ENCODE assay signal across 8 cellular contexts in genomic region chr15:40754574-40754882, GRCh38. TPM values are rescaled to one million over a fixed set of nuclear protein-coding genes. Genes with fewer than 3 reads are reported as not detected.
A peak's percentile ranks its signal among the peaks of the same experiment; 100 is the strongest.
DNase-seq lines count a peak whose midpoint lies in the region; ATAC-seq and TF ChIP-seq lines count a peak whose summit lies in the region.

No MANE protein-coding gene starts in this region.

- peaks cover 6 to 38% of the 10 kb centered on the region in 2 experiments; a peak in 3 of 4 replicates for H3K79me1 ChIP-seq in IMR-90 (ENCODE audit: low read depth in 1 of 2, low read length in 2 of 2)

- intact Hi-C loops in IMR-90 (cut with micrococcal nuclease) (no loop called here), spleen (cut with DNase I; ENCODE audit: low total_unique reads) (no loop called here), posterior vena cava (cut with DNase I) (no loop called here)

- H3K18ac ChIP-seq in IMR-90 (ENCODE audit: low read depth, low read length), result no peak overlapping the region

- H3K27ac ChIP-seq in IMR-90 (ENCODE audit: insufficient read depth, low read length), result peak overlapping the region; percentile 62; the same call in 1 of the 2 replicates
- H3K27ac ChIP-seq in iPS-18a (ENCODE audit: low read length), result no peak overlapping the region
- peak overlapping the region; percentile 70 to 90 (median 82) for H3K27ac ChIP-seq in spleen

- TF ChIP-seq POLR2A in IMR-90 (IDR thresholded peaks at IDR 0.05; ENCODE audit: low read depth, low read length) (no peak), spleen (IDR thresholded peaks at IDR 0.05) (no peak)

- dilution Hi-C loops in IMR-90 (cut with HindIII; ENCODE audit: low sequenced_read_pairs, unreplicated experiment), result no loop called here

- POLR2A ChIA-PET in IMR-90 (lab: Charles Lee; ENCODE audit: unreplicated experiment), result no interaction called here

- H2BK120ac ChIP-seq in IMR-90 (ENCODE audit: low read depth, low read length), result no peak overlapping the region

- no peak overlapping the region for H4K91ac ChIP-seq in IMR-90 (ENCODE audit: insufficient read depth, low read depth, low read length)

- TF ChIP-seq CTCF in IMR-90 (conservative IDR thresholded peaks at IDR 0.05; ENCODE audit: low read depth, low read length) (no peak), spleen (IDR thresholded peaks at IDR 0.05 in 8 of 11, conservative IDR thresholded peaks at IDR 0.05 in 3 of 11) (no peak)

- no peak overlapping the region for H2BK15ac ChIP-seq in IMR-90 (ENCODE audit: low read depth, low read length)

- H4K20me1 ChIP-seq in IMR-90 (ENCODE audit: insufficient read depth, low read length), result no peaks in the 10 kb centered on the region

- peak; percentile 3 for ATAC-seq in GM18868 (IDR thresholded peaks at IDR 0.05; ENCODE audit: unreplicated experiment)
- ATAC-seq in IMR-90 (ENCODE audit: low read depth), result peak; percentile 42
- ATAC-seq in GM18870 (IDR thresholded peaks at IDR 0.05; ENCODE audit: unreplicated experiment), result no peak
- no peak for ATAC-seq in GM19467 (IDR thresholded peaks at IDR 0.05; ENCODE audit: unreplicated experiment)

- peak overlapping the region; percentile 87 to 89; a peak in 3 of 4 replicates for H4K8ac ChIP-seq in IMR-90 (ENCODE audit: low read depth in 2 of 2, low read length in 2 of 2)

- H3K4me2 ChIP-seq in IMR-90 (ENCODE audit: low read depth, low read length), result peak overlapping the region; percentile 100

- H3K4me1 ChIP-seq in IMR-90 (ENCODE audit: control insufficient read depth, insufficient read depth, low read length), result peaks cover 1% of the 10 kb centered on the region; the same call in 1 of the 2 replicates
- H3K4me1 ChIP-seq in adipocyte (ENCODE audit: control insufficient read depth, insufficient read depth, low read length), result peaks cover 10% of the 10 kb centered on the region
- H3K4me1 ChIP-seq in iPS-18a (ENCODE audit: control insufficient read depth, low read depth, low read length), result peaks cover 6% of the 10 kb centered on the region
- H3K4me1 ChIP-seq in spleen, result peaks cover 16 to 43% (median 32%) of the 10 kb centered on the region in 6 donors

- CTCF ChIA-PET in IMR-90 (lab: Yijun Ruan, JAX), result no interaction called here

- no peak overlapping the region for H2BK20ac ChIP-seq in IMR-90 (ENCODE audit: low read depth, low read length)

- DNase-seq in IMR-90 (no peak), adipocyte (ENCODE audit: low read depth) (peak; percentile 58), spleen (peak; percentile 89), posterior vena cava (ENCODE audit: low spot score) (no peak)

- peaks cover 14% of the 10 kb centered on the region for H3K36me3 ChIP-seq in IMR-90 (ENCODE audit: control insufficient read depth, insufficient read depth, low read length)
- H3K36me3 ChIP-seq in adipocyte (ENCODE audit: control insufficient read depth, insufficient read depth, low read length, severe bottlenecking), result peaks cover 21% of the 10 kb centered on the region
- H3K36me3 ChIP-seq in iPS-18a (ENCODE audit: control insufficient read depth, low read depth, low read length), result no peaks in the 10 kb centered on the region
- H3K36me3 ChIP-seq in spleen, result peaks cover 3 to 35% (median 21%) of the 10 kb centered on the region in 6 donors

- BruUV-seq in IMR-90 (replicated peaks; lab: Mats Ljungman, UMichigan), result no TSS peak

- no peaks in the 10 kb centered on the region for H3K27me3 ChIP-seq in IMR-90 (ENCODE audit: control insufficient read depth, insufficient read depth, low read length)
- H3K27me3 ChIP-seq in adipocyte (replicated peaks; ENCODE audit: control insufficient read depth, insufficient read depth, low read length), result no peaks in the 10 kb centered on the region
- H3K27me3 ChIP-seq in iPS-18a (ENCODE audit: control insufficient read depth, insufficient read depth, low read length), result no peaks in the 10 kb centered on the region
- no peaks in the 10 kb centered on the region for H3K27me3 ChIP-seq in spleen (replicated peaks in 1 of 7)

- H2AK5ac ChIP-seq in IMR-90 (ENCODE audit: low read depth, low read length), result no peak overlapping the region; the same call in 1 of the 2 replicates

- peak overlapping the region; percentile 67; the same call in 1 of the 2 replicates for H4K5ac ChIP-seq in IMR-90 (ENCODE audit: low read depth, low read length)

- H3K9me1 ChIP-seq in IMR-90 (ENCODE audit: insufficient read depth, low read length), result no peaks in the 10 kb centered on the region

- H2AK9ac ChIP-seq in IMR-90 (replicated peaks; ENCODE audit: low read depth, low read length, poor library complexity), result peak overlapping the region; percentile 85

- peak overlapping the region; percentile 65 for H3K9ac ChIP-seq in IMR-90 (ENCODE audit: low read depth, low read length)
- H3K9ac ChIP-seq in adipocyte (ENCODE audit: low read length), result peak overlapping the region; percentile 96
- H3K9ac ChIP-seq in iPS-18a (ENCODE audit: low read length), result peak overlapping the region; percentile 96

- H3K4me3 ChIP-seq in IMR-90 (ENCODE audit: insufficient read depth, low read depth, low read length) (peak overlapping the region; percentile 87), adipocyte (ENCODE audit: low read length) (peak overlapping the region; percentile 97), iPS-18a (ENCODE audit: low read length) (peak overlapping the region; percentile 77), spleen (peak overlapping the region; percentile 82 to 96 (median 89))

- in situ Hi-C loops in IMR-90 (cut with MboI; ENCODE audit: low sequenced_read_pairs), result no loop called here

- H3K56ac ChIP-seq in IMR-90 (ENCODE audit: extremely low read depth, insufficient read depth, low read length), result peak overlapping the region; percentile 26; the same call in 1 of the 2 replicates

- H3K23ac ChIP-seq in IMR-90 (ENCODE audit: low read depth, low read length), result peak overlapping the region; percentile 11; the same call in 1 of the 2 replicates

- no peak for TF ChIP-seq RAD21 in IMR-90 (IDR thresholded peaks at IDR 0.05; ENCODE audit: low read length)

- peak overlapping the region; percentile 31; the same call in 1 of the 2 replicates for H3K14ac ChIP-seq in IMR-90 (replicated peaks; ENCODE audit: low read depth, low read length)

- H2AFZ ChIP-seq in IMR-90 (replicated peaks; ENCODE audit: low read length, poor library complexity), result peak overlapping the region; percentile 99

- no peak overlapping the region for H2BK5ac ChIP-seq in IMR-90 (ENCODE audit: low read depth, low read length, poor library complexity, severe bottlenecking)

- no peak overlapping the region for H3K4ac ChIP-seq in IMR-90 (ENCODE audit: low read depth, low read length)

- no peaks in the 10 kb centered on the region for H3K9me3 ChIP-seq in IMR-90 (ENCODE audit: control insufficient read depth, insufficient read depth, low read length)
- no peaks in the 10 kb centered on the region for H3K9me3 ChIP-seq in adipocyte (ENCODE audit: control insufficient read depth, low read length)
- no peaks in the 10 kb centered on the region for H3K9me3 ChIP-seq in iPS-18a (ENCODE audit: control insufficient read depth, low read depth, low read length)
- no peaks in the 10 kb centered on the region for H3K9me3 ChIP-seq in spleen

- 2% methylated on average over 8 of the region's 22 CpGs; no CpG with 5 or more reads in 1 of the 2 experiments for WGBS in IMR-90 (ENCODE audit: extremely low coverage in 2 of 2, insufficient read length in 1 of 2), 2 experiments
- WGBS in spleen, 5 donors, result 0 to 1% (median 0%) methylated on average over 5 to 22 of the region's 22 CpGs

TF ChIP-seq in IMR-90, 13 proteins besides CTCF, POLR2A, EP300 and RAD21 (continues in another document):
- TF ChIP-seq FOS (IDR thresholded peaks at IDR 0.05; ENCODE audit: low read depth, low read length) (no peak), MXI1 (IDR thresholded peaks at IDR 0.05; ENCODE audit: borderline replicate concordance, low read depth, low read length) (0 out of 2 replicates have a peak, but pooled peaks have one; percentile 19), CEBPB (IDR thresholded peaks at IDR 0.05; ENCODE audit: low read depth, low read length) (no peak), SMC3 (IDR thresholded peaks at IDR 0.05; ENCODE audit: low read depth, low read length) (no peak), NFE2L2 (IDR thresholded peaks at IDR 0.05; ENCODE audit: low read depth, low read length) (no peak), MAFK (IDR thresholded peaks at IDR 0.05; ENCODE audit: low read depth, low read length) (no peak)

RNA-seq across cellular contexts. Expression of gene RMDN3, which starts 0.5 kb away (rescaled TPM):
- total RNA-seq in IMR-90 (2012; rRNA removed) (14.7 and 17.5 TPM in 2 replicates), spleen (10 to 100 TPM; 19.7 to 32.2 (median 25.6) TPM), posterior vena cava (10 to 100 TPM; 22.3 to 23.6 TPM)
- polyA plus RNA-seq in IMR-90 (2012; rRNA removed) (23.4 and 25.7 TPM in 2 replicates), spleen (10 to 100 TPM; 13.0 to 15.4 (median 13.7) TPM)
- polyA plus RNA-seq in IMR-90 (2012; cell fraction: cytosol; rRNA removed), result 21.7 and 28.1 TPM in 2 replicates
- polyA plus RNA-seq in IMR-90 (2012; cell fraction: nucleus; rRNA removed; ENCODE audit: low replicate concordance), result 21.9 and 23.6 TPM in 2 replicates

RNA-seq across cellular contexts. Expression of gene GCHFR, which starts 9.3 kb away (rescaled TPM):
- 1.4 and 2.3 TPM in 2 replicates for total RNA-seq in IMR-90 (2012; rRNA removed)
- polyA plus RNA-seq in IMR-90 (2012; rRNA removed), result 6.5 and 6.8 TPM in 2 replicates
- 2.2 and 11.4 TPM in 2 replicates for polyA plus RNA-seq in IMR-90 (2012; cell fraction: cytosol; rRNA removed)
- 1.5 and 2.5 TPM in 2 replicates for polyA plus RNA-seq in IMR-90 (2012; cell fraction: nucleus; rRNA removed; ENCODE audit: low replicate concordance)
- total RNA-seq in spleen, result 10 to 100 TPM in 4 of 7 donors, 1 to 10 TPM in 3; 6.1 to 21.9 (median 13.6) TPM
- polyA plus RNA-seq in spleen, result 10 to 100 TPM; 17.7 to 38.0 (median 23.6) TPM
- total RNA-seq in posterior vena cava, result 1 to 10 TPM; 7.1 to 8.9 TPM

RNA-seq across cellular contexts. Expression of gene C15orf62, which starts 15.3 kb away (rescaled TPM):
- total RNA-seq in IMR-90 (2012; rRNA removed), result under 0.01 TPM in 1 of 2 replicates, not detected in the other
- not detected in 2 replicates for polyA plus RNA-seq in IMR-90 (2012; rRNA removed)
- 0.02 and 0.16 TPM in 2 replicates for polyA plus RNA-seq in IMR-90 (2012; cell fraction: cytosol; rRNA removed)
- polyA plus RNA-seq in IMR-90 (2012; cell fraction: nucleus; rRNA removed; ENCODE audit: low replicate concordance), result 0.06 and 0.07 TPM in 2 replicates
- under 1 TPM in 6 of 7 donors, not detected in 1; 0.20 to 0.66 (median 0.39) TPM for total RNA-seq in spleen
- under 1 TPM; 0.36 to 0.39 (median 0.38) TPM for polyA plus RNA-seq in spleen
- total RNA-seq in posterior vena cava, result under 1 TPM; 0.10 to 0.28 TPM

RNA-seq across cellular contexts. Expression of gene ZFYVE19, which starts 52.4 kb away (rescaled TPM):
- total RNA-seq in IMR-90 (2012; rRNA removed), result 22.6 and 22.8 TPM in 2 replicates
- polyA plus RNA-seq in IMR-90 (2012; rRNA removed), result 27.3 and 29.6 TPM in 2 replicates
- polyA plus RNA-seq in IMR-90 (2012; cell fraction: cytosol; rRNA removed), result 22.7 and 25.2 TPM in 2 replicates
- 113 and 127 TPM in 2 replicates for polyA plus RNA-seq in IMR-90 (2012; cell fraction: nucleus; rRNA removed; ENCODE audit: low replicate concordance)
- 10 to 100 TPM; 16.1 to 31.1 (median 20.3) TPM for total RNA-seq in spleen
- polyA plus RNA-seq in spleen, result 10 to 100 TPM; 23.2 to 31.7 (median 27.3) TPM
- total RNA-seq in posterior vena cava, result 1 to 10 TPM; 8.3 to 8.6 TPM

RNA-seq across cellular contexts. Expression of gene DNAJC17, which starts 52.7 kb away (rescaled TPM):
- total RNA-seq in IMR-90 (2012; rRNA removed) (58.3 and 107 TPM in 2 replicates), spleen (10 to 100 TPM; 16.2 to 57.1 (median 41.1) TPM), posterior vena cava (10 to 100 TPM; 18.3 to 22.9 TPM)
- polyA plus RNA-seq in IMR-90 (2012; rRNA removed) (58.6 and 77.1 TPM in 2 replicates), spleen (10 to 100 TPM; 52.5 to 61.5 (median 60.4) TPM)
- polyA plus RNA-seq in IMR-90 (2012; cell fraction: cytosol; rRNA removed), result 36.7 and 109 TPM in 2 replicates
- 46.7 and 66.8 TPM in 2 replicates for polyA plus RNA-seq in IMR-90 (2012; cell fraction: nucleus; rRNA removed; ENCODE audit: low replicate concordance)

Comparison
In these comparisons a context has a peak if more than half of its experiments do, and no peak if none do; other contexts are left out.
1. ATAC-seq: peak in GM18868 (single experiment) and IMR-90 (single experiment); none in GM18870 (single experiment) and GM19467 (single experiment).
2. DNase-seq: peak in adipocyte (single experiment) and spleen (single experiment); none in IMR-90 (single experiment) and posterior vena cava (single experiment).
3. Peak in every context shown above with its lines, with median percentiles within 50 percentile points of each other: H3K4me3 ChIP-seq and H3K9ac ChIP-seq.